2 cellular contexts compared by ENCODE assay signal in the genomic region with DNA sequence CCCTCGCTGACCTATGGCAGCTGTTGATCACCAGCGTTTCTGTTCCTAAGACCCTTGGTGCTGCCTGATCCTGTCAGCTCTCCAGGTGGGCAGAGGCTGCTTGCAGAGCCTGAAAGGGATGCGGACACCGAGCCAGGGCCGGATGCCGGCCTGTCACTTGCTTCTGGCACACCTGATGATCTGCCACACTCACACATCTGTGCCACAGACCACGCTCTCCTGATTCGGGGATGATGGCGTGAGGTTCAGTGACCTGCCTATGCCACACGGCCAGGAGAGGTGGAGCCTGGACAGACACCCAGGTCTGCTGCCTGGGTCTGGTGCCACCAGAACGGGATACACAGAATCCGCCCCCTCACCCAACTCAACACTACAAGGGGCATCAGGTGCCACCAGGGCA.
TF ChIP-seq lines count a peak whose summit lies in the region.

No MANE protein-coding gene starts in this region.

TF ChIP-seq in IMR-90, 13 proteins besides CTCF, POLR2A, EP300 and RAD21:
- TF ChIP-seq, protein P1, sequence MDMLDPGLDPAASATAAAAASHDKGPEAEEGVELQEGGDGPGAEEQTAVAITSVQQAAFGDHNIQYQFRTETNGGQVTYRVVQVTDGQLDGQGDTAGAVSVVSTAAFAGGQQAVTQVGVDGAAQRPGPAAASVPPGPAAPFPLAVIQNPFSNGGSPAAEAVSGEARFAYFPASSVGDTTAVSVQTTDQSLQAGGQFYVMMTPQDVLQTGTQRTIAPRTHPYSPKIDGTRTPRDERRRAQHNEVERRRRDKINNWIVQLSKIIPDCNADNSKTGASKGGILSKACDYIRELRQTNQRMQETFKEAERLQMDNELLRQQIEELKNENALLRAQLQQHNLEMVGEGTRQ (IDR thresholded peaks at IDR 0.05; ENCODE audit: low read depth, low read length) = no peak
- TF ChIP-seq SMC3 (IDR thresholded peaks at IDR 0.05; ENCODE audit: low read depth, low read length) (no peak), RCOR1 (IDR thresholded peaks at IDR 0.05; ENCODE audit: insufficient replicate concordance, low read length) (no peak), BHLHE40 (IDR thresholded peaks at IDR 0.05; ENCODE audit: low read depth, low read length) (no peak), CEBPB (IDR thresholded peaks at IDR 0.05; ENCODE audit: low read depth, low read length) (no peak), MAFK (IDR thresholded peaks at IDR 0.05; ENCODE audit: low read depth, low read length) (no peak), MAZ (IDR thresholded peaks at IDR 0.05; ENCODE audit: borderline replicate concordance, low read depth, low read length) (no peak), MXI1 (IDR thresholded peaks at IDR 0.05; ENCODE audit: borderline replicate concordance, low read depth, low read length) (no peak), CHD1 (IDR thresholded peaks at IDR 0.05; ENCODE audit: low read depth, low read length) (no peak), RFX5 (IDR thresholded peaks at IDR 0.05; ENCODE audit: low read depth, low read length) (no peak), NFE2L2 (IDR thresholded peaks at IDR 0.05; ENCODE audit: low read depth, low read length) (no peak), FOS (IDR thresholded peaks at IDR 0.05; ENCODE audit: low read depth, low read length) (no peak)
- TF ChIP-seq, protein P2, sequence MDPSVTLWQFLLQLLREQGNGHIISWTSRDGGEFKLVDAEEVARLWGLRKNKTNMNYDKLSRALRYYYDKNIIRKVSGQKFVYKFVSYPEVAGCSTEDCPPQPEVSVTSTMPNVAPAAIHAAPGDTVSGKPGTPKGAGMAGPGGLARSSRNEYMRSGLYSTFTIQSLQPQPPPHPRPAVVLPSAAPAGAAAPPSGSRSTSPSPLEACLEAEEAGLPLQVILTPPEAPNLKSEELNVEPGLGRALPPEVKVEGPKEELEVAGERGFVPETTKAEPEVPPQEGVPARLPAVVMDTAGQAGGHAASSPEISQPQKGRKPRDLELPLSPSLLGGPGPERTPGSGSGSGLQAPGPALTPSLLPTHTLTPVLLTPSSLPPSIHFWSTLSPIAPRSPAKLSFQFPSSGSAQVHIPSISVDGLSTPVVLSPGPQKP (IDR thresholded peaks at IDR 0.05; ENCODE audit: borderline replicate concordance, low read depth, low read length) = no peak

TF ChIP-seq in HepG2, 621 proteins besides CTCF, POLR2A, EP300 and RAD21:
- TF ChIP-seq RARA (CRISPR knock-in tag; IDR thresholded peaks at IDR 0.05) (no peak), SP140L (CRISPR knock-in tag; IDR thresholded peaks at IDR 0.05; ENCODE audit: borderline replicate concordance) (no peak), AKAP8 (CRISPR knock-in tag; IDR thresholded peaks at IDR 0.05) (no peak), NR1H2 (CRISPR knock-in tag; IDR thresholded peaks at IDR 0.05; ENCODE audit: borderline replicate concordance, low read depth) (no peak), NFRKB (IDR thresholded peaks at IDR 0.05) (no peak), ZNF567 (CRISPR knock-in tag; IDR thresholded peaks at IDR 0.05; ENCODE audit: borderline replicate concordance) (no peak), PHB2 (IDR thresholded peaks at IDR 0.05; ENCODE audit: partially characterized antibody) (no peak), NBN (conservative IDR thresholded peaks at IDR 0.05) (no peak), FOXK1 (CRISPR knock-in tag; IDR thresholded peaks at IDR 0.05; ENCODE audit: borderline replicate concordance, low read depth) (no peak), SUZ12 (IDR thresholded peaks at IDR 0.05; ENCODE audit: low read depth, low read length) (no peak)
- TF ChIP-seq, protein P3, sequence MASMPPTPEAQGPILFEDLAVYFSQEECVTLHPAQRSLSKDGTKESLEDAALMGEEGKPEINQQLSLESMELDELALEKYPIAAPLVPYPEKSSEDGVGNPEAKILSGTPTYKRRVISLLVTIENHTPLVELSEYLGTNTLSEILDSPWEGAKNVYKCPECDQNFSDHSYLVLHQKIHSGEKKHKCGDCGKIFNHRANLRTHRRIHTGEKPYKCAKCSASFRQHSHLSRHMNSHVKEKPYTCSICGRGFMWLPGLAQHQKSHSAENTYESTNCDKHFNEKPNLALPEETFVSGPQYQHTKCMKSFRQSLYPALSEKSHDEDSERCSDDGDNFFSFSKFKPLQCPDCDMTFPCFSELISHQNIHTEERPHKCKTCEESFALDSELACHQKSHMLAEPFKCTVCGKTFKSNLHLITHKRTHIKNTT (CRISPR knock-in tag; IDR thresholded peaks at IDR 0.05) = no peak
- TF ChIP-seq, protein P4, sequence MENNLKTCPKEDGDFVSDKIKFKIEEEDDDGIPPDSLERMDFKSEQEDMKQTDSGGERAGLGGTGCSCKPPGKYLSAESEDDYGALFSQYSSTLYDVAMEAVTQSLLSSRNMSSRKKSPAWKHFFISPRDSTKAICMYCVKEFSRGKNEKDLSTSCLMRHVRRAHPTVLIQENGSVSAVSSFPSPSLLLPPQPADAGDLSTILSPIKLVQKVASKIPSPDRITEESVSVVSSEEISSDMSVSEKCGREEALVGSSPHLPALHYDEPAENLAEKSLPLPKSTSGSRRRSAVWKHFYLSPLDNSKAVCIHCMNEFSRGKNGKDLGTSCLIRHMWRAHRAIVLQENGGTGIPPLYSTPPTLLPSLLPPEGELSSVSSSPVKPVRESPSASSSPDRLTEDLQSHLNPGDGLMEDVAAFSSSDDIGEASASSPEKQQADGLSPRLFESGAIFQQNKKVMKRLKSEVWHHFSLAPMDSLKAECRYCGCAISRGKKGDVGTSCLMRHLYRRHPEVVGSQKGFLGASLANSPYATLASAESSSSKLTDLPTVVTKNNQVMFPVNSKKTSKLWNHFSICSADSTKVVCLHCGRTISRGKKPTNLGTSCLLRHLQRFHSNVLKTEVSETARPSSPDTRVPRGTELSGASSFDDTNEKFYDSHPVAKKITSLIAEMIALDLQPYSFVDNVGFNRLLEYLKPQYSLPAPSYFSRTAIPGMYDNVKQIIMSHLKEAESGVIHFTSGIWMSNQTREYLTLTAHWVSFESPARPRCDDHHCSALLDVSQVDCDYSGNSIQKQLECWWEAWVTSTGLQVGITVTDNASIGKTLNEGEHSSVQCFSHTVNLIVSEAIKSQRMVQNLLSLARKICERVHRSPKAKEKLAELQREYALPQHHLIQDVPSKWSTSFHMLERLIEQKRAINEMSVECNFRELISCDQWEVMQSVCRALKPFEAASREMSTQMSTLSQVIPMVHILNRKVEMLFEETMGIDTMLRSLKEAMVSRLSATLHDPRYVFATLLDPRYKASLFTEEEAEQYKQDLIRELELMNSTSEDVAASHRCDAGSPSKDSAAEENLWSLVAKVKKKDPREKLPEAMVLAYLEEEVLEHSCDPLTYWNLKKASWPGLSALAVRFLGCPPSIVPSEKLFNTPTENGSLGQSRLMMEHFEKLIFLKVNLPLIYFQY (CRISPR knock-in tag; IDR thresholded peaks at IDR 0.05; ENCODE audit: borderline replicate concordance) = no peak
